ENCODE assay signal across 25 cellular contexts in the genomic region with DNA sequence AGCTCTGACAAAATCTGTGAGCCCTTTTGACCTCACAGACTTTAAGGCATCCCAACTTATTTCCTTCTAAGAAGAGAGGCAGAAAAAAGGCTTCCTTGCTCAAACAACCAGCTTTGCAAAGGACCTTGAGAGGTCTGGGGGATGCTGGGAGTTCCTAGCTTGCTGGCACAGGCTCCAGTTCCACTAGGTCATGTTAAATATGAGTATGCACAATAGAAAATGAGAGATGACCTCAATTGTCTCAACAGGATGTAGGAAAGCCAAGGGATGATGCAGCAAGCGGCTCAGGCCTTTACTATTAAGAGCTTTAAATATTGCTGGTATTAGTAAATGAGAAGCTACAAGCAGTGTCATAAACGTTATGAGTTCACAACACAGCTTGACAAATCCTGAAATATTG.
"Had no signal": no experiment of that assay in that cellular context is flagged by ENCODE, and none has a peak within 500 bp of the region (broad histone marks: within the 10 kb centered on the region; RNA-seq: fewer than 3 reads in every experiment).

No MANE protein-coding gene starts in this region.

- H3K36me3 Mint-ChIP-seq: activated naive CD8-positive, alpha-beta T cell; naive B cell; stimulated activated naive B cell treated with anti-CD40 and anti-IgM and Interleukin-4, amounts not matched to agents 10 μg/mL and 1 μg/mL and 100 μg/mL, for 72 hours; type B pancreatic cell had no signal

- H3K36me3 ChIP-seq: colonic mucosa, lower lobe of right lung, thoracic aorta, vagina had no signal

- DNase-seq: activated B cell treated with CpG ODN at 0.5 μM for 24 hours; activated CD4-positive, alpha-beta T cell treated with anti-CD3 and anti-CD28 coated beads for 36 hours; activated CD4-positive, alpha-beta T cell treated with anti-CD3 and anti-CD28 coated beads, Interleukin-2, amount 50 U/mL, for 4 hours; activated CD8-positive, alpha-beta memory T cell treated with anti-CD3 and anti-CD28 coated beads for 24 hours; activated CD8-positive, alpha-beta memory T cell treated with anti-CD3 and anti-CD28 coated beads, Interleukin-2, amount 50 U/mL, for 4 hours; activated naive CD4-positive, alpha-beta T cell; activated T-cell treated with anti-CD3 and anti-CD28 coated beads, Interleukin-2, amount 50 U/mL, for 24 hours; colonic mucosa; erythroblast; hypothalamus; islet precursor cell; lower lobe of right lung; naive B cell; nucleus accumbens; stimulated activated CD4-positive, alpha-beta T cell treated with anti-CD3 and anti-CD28 coated beads, Interleukin-15, amount 100 ng/mL, for 24 hours; stimulated activated CD8-positive, alpha-beta memory T cell treated with anti-CD3 and anti-CD28 coated beads, Interleukin-4, amount 100 ng/mL, for 48 hours; stimulated activated naive B cell treated with anti-CD40 and anti-IgM and Interleukin-4, amounts not matched to agents 10 μg/mL and 1 μg/mL and 100 μg/mL, for 72 hours; T1000 had no signal

- H3K27me3 ChIP-seq: colonic mucosa, vagina had no signal

- H3K9me3 ChIP-seq: colonic mucosa, lower lobe of right lung, thoracic aorta, vagina had no signal

- H3K4me1 Mint-ChIP-seq: activated T-helper 17 cell treated with anti-CD3 and anti-CD28 coated beads, Interleukin-2, amount 50 U/mL, for 72 hours had no signal

- H3K9me3 Mint-ChIP-seq: activated B cell treated with CpG ODN at 0.5 μM for 24 hours; activated T-cell treated with anti-CD3 and anti-CD28 coated beads, Interleukin-2, amount 50 U/mL, for 24 hours; activated T-helper 17 cell treated with anti-CD3 and anti-CD28 coated beads, Interleukin-2, amount 50 U/mL, for 72 hours; naive B cell; stimulated activated naive B cell treated with anti-CD40 and anti-IgM and Interleukin-4, amounts not matched to agents 10 μg/mL and 1 μg/mL and 100 μg/mL, for 72 hours; type B pancreatic cell had no signal

- H3K4me3 Mint-ChIP-seq: activated B cell treated with CpG ODN at 0.5 μM for 24 hours; activated CD4-positive, alpha-beta T cell treated with anti-CD3 and anti-CD28 coated beads for 36 hours; activated naive CD8-positive, alpha-beta T cell; activated T-cell treated with anti-CD3 and anti-CD28 coated beads, Interleukin-2, amount 50 U/mL, for 24 hours; activated T-helper 17 cell treated with anti-CD3 and anti-CD28 coated beads, Interleukin-2, amount 50 U/mL, for 72 hours; naive B cell; stimulated activated naive B cell treated with anti-CD40 and anti-IgM and Interleukin-4, amounts not matched to agents 10 μg/mL and 1 μg/mL and 100 μg/mL, for 72 hours; type B pancreatic cell had no signal

- ATAC-seq: activated CD4-positive, alpha-beta T cell treated with anti-CD3 and anti-CD28 coated beads for 36 hours; activated T-helper 17 cell treated with anti-CD3 and anti-CD28 coated beads, Interleukin-2, amount 50 U/mL, for 72 hours; lower lobe of right lung; sciatic nerve; stimulated activated naive B cell treated with anti-CD40 and anti-IgM and Interleukin-4, amounts not matched to agents 10 μg/mL and 1 μg/mL and 100 μg/mL, for 72 hours had no signal

- H3K4me1 ChIP-seq: colonic mucosa, lower lobe of right lung, vagina had no signal

- H3K27ac Mint-ChIP-seq: activated B cell treated with CpG ODN at 0.5 μM for 24 hours; activated CD4-positive, alpha-beta T cell treated with anti-CD3 and anti-CD28 coated beads for 36 hours; activated naive CD8-positive, alpha-beta T cell; activated T-cell treated with anti-CD3 and anti-CD28 coated beads, Interleukin-2, amount 50 U/mL, for 24 hours; activated T-helper 17 cell treated with anti-CD3 and anti-CD28 coated beads, Interleukin-2, amount 50 U/mL, for 72 hours; naive B cell; stimulated activated naive B cell treated with anti-CD40 and anti-IgM and Interleukin-4, amounts not matched to agents 10 μg/mL and 1 μg/mL and 100 μg/mL, for 72 hours; type B pancreatic cell had no signal

- H3K4me2 ChIP-seq: smooth muscle cell had no signal

- H3K4me3 ChIP-seq: colonic mucosa, lower lobe of right lung, smooth muscle cell, thoracic aorta, vagina had no signal

- H3K27ac ChIP-seq: colonic mucosa, lower lobe of right lung, thoracic aorta, vagina had no signal
